Comparison of ENCODE assay signal across 17 cellular contexts in genomic region chr17:15007001-15007400, GRCh38.
DNase-seq lines count a peak whose midpoint lies in the region; ATAC-seq and TF ChIP-seq lines count a peak whose summit lies in the region.
"Had no signal": no experiment of that assay in that cellular context is flagged by ENCODE, and none has a peak within 500 bp of the region (broad histone marks: within the 10 kb centered on the region; RNA-seq: fewer than 3 reads in every experiment).

No MANE protein-coding gene starts in this region.

- no peaks in the 10 kb centered on the region for H3K36me3 ChIP-seq in aorta (ENCODE audit: control insufficient read depth in 1 of 2, insufficient read depth in 2 of 2, low read length in 1 of 2)
- H3K36me3 ChIP-seq: BLaER1 treated with 17β-estradiol and CSF1 and Interleukin-3, amounts not matched to agents 10 nM and 100 nM had no signal

- no peaks in the 10 kb centered on the region for H3K9me3 Mint-ChIP-seq in chondrocyte (ENCODE audit: low read depth)
- no peaks in the 10 kb centered on the region for H3K9me3 Mint-ChIP-seq in osteocyte (ENCODE audit: unreplicated experiment)
- peaks cover 4% of the 10 kb centered on the region; the same call in 1 of the 2 replicates for H3K9me3 Mint-ChIP-seq in HFFc6
- H3K9me3 Mint-ChIP-seq: CD4-positive, alpha-beta T cell; CD8-positive, alpha-beta T cell had no signal

- H3K27me3 Mint-ChIP-seq in chondrocyte (ENCODE audit: low read depth) = no peaks in the 10 kb centered on the region
- peaks cover 8% of the 10 kb centered on the region for H3K27me3 Mint-ChIP-seq in osteocyte (ENCODE audit: unreplicated experiment)
- H3K27me3 Mint-ChIP-seq in HFFc6 (ENCODE audit: insufficient read depth) = peaks cover 12% of the 10 kb centered on the region

- no peak overlapping the region for H3K4me3 ChIP-seq in aorta (ENCODE audit: low read length in 2 of 2)
- H3K4me3 ChIP-seq: A549; BLaER1 treated with 17β-estradiol and CSF1 and Interleukin-3, amounts not matched to agents 10 nM and 100 nM had no signal

- no peaks in the 10 kb centered on the region for H3K36me3 Mint-ChIP-seq in chondrocyte (ENCODE audit: low read depth)
- H3K36me3 Mint-ChIP-seq in osteocyte (ENCODE audit: unreplicated experiment) = no peaks in the 10 kb centered on the region
- no peaks in the 10 kb centered on the region for H3K36me3 Mint-ChIP-seq in HFFc6 (ENCODE audit: low read depth)
- H3K36me3 Mint-ChIP-seq: CD8-positive, alpha-beta T cell had no signal

- H3K4me3 Mint-ChIP-seq in chondrocyte (ENCODE audit: unreplicated experiment) (no peak overlapping the region), osteocyte (ENCODE audit: unreplicated experiment) (no peak overlapping the region), HFFc6 (no peak overlapping the region)
- H3K4me3 Mint-ChIP-seq: B cell; CD4-positive, alpha-beta T cell; CD8-positive, alpha-beta T cell had no signal

- intact Hi-C loops in aorta (cut with DNase I) = no loop called here

- no peak for TF ChIP-seq CTCF in chondrocyte (IDR thresholded peaks at IDR 0.05)
- TF ChIP-seq CTCF in osteocyte (IDR thresholded peaks at IDR 0.05) = no peak
- no peak for TF ChIP-seq CTCF in HFFc6 (IDR thresholded peaks at IDR 0.05)

- H3K27ac Mint-ChIP-seq in chondrocyte (ENCODE audit: unreplicated experiment) = peak overlapping the region; percentile 91
- peak overlapping the region; percentile 83 for H3K27ac Mint-ChIP-seq in osteocyte (ENCODE audit: unreplicated experiment)
- H3K27ac Mint-ChIP-seq in HFFc6 = no peak overlapping the region
- H3K27ac Mint-ChIP-seq: B cell; CD4-positive, alpha-beta T cell; CD8-positive, alpha-beta T cell had no signal

- H3K9me3 ChIP-seq in aorta (ENCODE audit: control insufficient read depth, low read length) = no peaks in the 10 kb centered on the region
- H3K9me3 ChIP-seq: A549; BLaER1 treated with 17β-estradiol and CSF1 and Interleukin-3, amounts not matched to agents 10 nM and 100 nM; Caco-2 had no signal

- H3K4me1 Mint-ChIP-seq in chondrocyte (ENCODE audit: low read depth) = peaks cover 41% of the 10 kb centered on the region
- peaks cover 20% of the 10 kb centered on the region for H3K4me1 Mint-ChIP-seq in osteocyte (ENCODE audit: unreplicated experiment)
- no peaks in the 10 kb centered on the region for H3K4me1 Mint-ChIP-seq in HFFc6 (ENCODE audit: low read depth)
- H3K4me1 Mint-ChIP-seq: B cell had no signal

- H3K27ac ChIP-seq in aorta (ENCODE audit: low read depth in 1 of 2, low read length in 2 of 2) = no peak overlapping the region
- H3K27ac ChIP-seq: 22Rv1; A549; BLaER1 treated with 17β-estradiol and CSF1 and Interleukin-3, amounts not matched to agents 10 nM and 100 nM; C4-2B had no signal

- DNase-seq in chondrocyte (ENCODE audit: low spot score) (no peak), osteocyte (ENCODE audit: extremely low spot score, unreplicated experiment) (no peak), aorta (no peak), HFFc6 (no peak), dedifferentiated amniotic fluid mesenchymal stem cell (ENCODE audit: extremely low spot score) (no peak)
- DNase-seq: AML-193; Caco-2; Calu3; CD4-positive, alpha-beta T cell; CD8-positive, alpha-beta T cell; DMS79 treated with DMSO at 0.1 percent for 48 hours; GF-D8 had no signal

- no peaks in the 10 kb centered on the region for H3K27me3 ChIP-seq in aorta (ENCODE audit: control insufficient read depth in 1 of 2, insufficient read depth in 2 of 2, low read length in 1 of 2)
- H3K27me3 ChIP-seq: BLaER1 treated with 17β-estradiol and CSF1 and Interleukin-3, amounts not matched to agents 10 nM and 100 nM had no signal

- 5 to 17% methylated on average over 5 of the region's 5 CpGs for WGBS in aorta, 2 donors

- no peaks in the 10 kb centered on the region for H3K4me1 ChIP-seq in aorta (ENCODE audit: control insufficient read depth in 1 of 2, insufficient read depth in 2 of 2, low read length in 2 of 2)
- H3K4me1 ChIP-seq: A549; BLaER1 treated with 17β-estradiol and CSF1 and Interleukin-3, amounts not matched to agents 10 nM and 100 nM; Caco-2 had no signal

- ATAC-seq in aorta (ENCODE audit: low FRiP score) = peak; percentile 49
- ATAC-seq: A549; CD8-positive, alpha-beta T cell had no signal
